In the genomic region with DNA sequence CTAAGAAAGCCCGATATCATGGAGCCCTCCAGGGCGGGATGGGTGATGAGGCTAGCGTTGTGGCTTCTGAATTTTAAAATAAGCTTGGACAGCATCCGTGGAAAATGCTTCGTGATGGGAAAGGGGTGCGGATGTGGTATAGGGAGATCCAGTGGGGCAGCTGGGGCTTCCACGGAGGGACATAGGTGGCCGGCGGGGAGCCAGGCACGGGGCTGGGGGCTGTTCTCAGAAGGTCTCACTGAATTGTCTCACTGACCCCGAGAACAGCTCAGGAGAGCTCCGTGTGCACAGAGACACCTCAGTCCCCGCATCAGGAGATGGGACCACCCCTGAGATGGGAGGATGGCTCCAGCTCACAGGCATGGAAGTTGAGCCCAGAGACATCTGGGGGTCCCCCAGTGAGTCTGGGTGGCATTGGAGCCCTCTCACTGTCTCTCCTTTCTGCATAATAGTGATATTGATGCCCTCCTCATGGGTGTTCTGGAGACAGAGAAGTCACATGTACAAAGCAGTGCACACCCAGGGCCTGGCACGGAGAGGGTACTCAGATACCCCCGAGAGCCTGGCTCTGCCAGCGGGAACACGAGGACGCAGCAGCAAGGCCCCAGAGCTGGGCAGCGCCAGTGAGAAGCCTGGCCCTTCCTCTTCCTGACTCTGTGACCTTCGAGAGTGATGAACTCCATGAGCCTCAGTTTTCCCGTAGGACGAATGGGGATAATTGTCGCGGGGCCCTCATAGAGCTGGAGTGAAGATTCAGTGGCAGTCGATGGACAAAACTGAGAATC, we compare ENCODE assay signal across 19 cellular contexts.
A peak's percentile ranks its signal among the peaks of the same experiment; 100 is the strongest.
DNase-seq lines count a peak whose midpoint lies in the region; ATAC-seq, FAIRE-seq and TF ChIP-seq lines count a peak whose summit lies in the region.
"Had no signal": no experiment of that assay in that cellular context is flagged by ENCODE, and none has a peak within 500 bp of the region (broad histone marks: within the 10 kb centered on the region; RNA-seq: fewer than 3 reads in every experiment).

No MANE protein-coding gene starts in this region.

- H3K9me3 Mint-ChIP-seq in neural progenitor cell, result no peaks in the 10 kb centered on the region
- H3K9me3 Mint-ChIP-seq in naive thymus-derived CD8-positive, alpha-beta T cell, result no peaks in the 10 kb centered on the region

- ATAC-seq in HepG2, result no peak
- no peak for ATAC-seq in right lobe of liver
- no peak for ATAC-seq in naive thymus-derived CD8-positive, alpha-beta T cell

- H3K79me2 ChIP-seq in HepG2 (ENCODE audit: insufficient read depth, low read length) (no peaks in the 10 kb centered on the region), DOHH2 (ENCODE audit: control insufficient read depth, low read length) (no peaks in the 10 kb centered on the region), neural progenitor cell (ENCODE audit: low read depth) (no peaks in the 10 kb centered on the region)

- in situ Hi-C loops in HepG2 (cut with HindIII; ENCODE audit: extremely low pct_ligation_motif_present, low pct_unique_long_range_greater_than_20kb), result no loop called here

- peaks cover 10 to 56% of the 10 kb centered on the region in 2 experiments; a peak in 4 of 5 replicates for H3K27me3 ChIP-seq in HepG2 (ENCODE audit: control insufficient read depth in 1 of 2, insufficient read depth in 2 of 2, low read length in 2 of 2)
- no peaks in the 10 kb centered on the region for H3K27me3 ChIP-seq in right lobe of liver
- H3K27me3 ChIP-seq in DOHH2 (ENCODE audit: control insufficient read depth, low read length), result no peaks in the 10 kb centered on the region
- no peaks in the 10 kb centered on the region for H3K27me3 ChIP-seq in neural progenitor cell

- H3K36me3 Mint-ChIP-seq in neural progenitor cell, result no peaks in the 10 kb centered on the region
- H3K36me3 Mint-ChIP-seq in naive thymus-derived CD8-positive, alpha-beta T cell, result no peaks in the 10 kb centered on the region
- H3K36me3 Mint-ChIP-seq: CD4-positive, alpha-beta memory T cell had no signal

- H3K4me2 ChIP-seq in HepG2 (ENCODE audit: low read depth, low read length) (no peak overlapping the region), DOHH2 (ENCODE audit: low read length) (no peak overlapping the region), neural progenitor cell (no peak overlapping the region)

- intact Hi-C loops in HepG2 (cut with micrococcal nuclease; ENCODE audit: unreplicated experiment) (no loop called here), right lobe of liver (cut with DNase I) (no loop called here)

- no TSS peak for BruUV-seq in HepG2 (replicated peaks; lab: Mats Ljungman, UMichigan)

- POLR2A ChIA-PET in HepG2 (lab: Yijun Ruan, JAX), result no interaction called here
- POLR2A ChIA-PET in naive thymus-derived CD8-positive, alpha-beta T cell (lab: Charles Lee), result no interaction called here

- H3K4me3 ChIP-seq in HepG2 (replicated peaks in 1 of 3; ENCODE audit: insufficient read depth in 1 of 3, low read depth in 2 of 3, low read length in 3 of 3) (no peak overlapping the region), right lobe of liver (no peak overlapping the region), DOHH2 (ENCODE audit: low read length) (no peak overlapping the region), neural progenitor cell (no peak overlapping the region)
- H3K4me3 ChIP-seq: GM23248 had no signal

- H3K36me3 ChIP-seq in HepG2 (replicated peaks in 1 of 2; ENCODE audit: control insufficient read depth in 1 of 2, insufficient read depth in 2 of 2, low read length in 2 of 2) (no peaks in the 10 kb centered on the region), right lobe of liver (no peaks in the 10 kb centered on the region), DOHH2 (ENCODE audit: control insufficient read depth, low read length) (no peaks in the 10 kb centered on the region), neural progenitor cell (no peaks in the 10 kb centered on the region)

- no peak overlapping the region for H3K9ac ChIP-seq in HepG2 (ENCODE audit: insufficient read depth, low read depth, low read length)
- H3K9ac ChIP-seq in neural progenitor cell, result no peak overlapping the region
- H3K9ac ChIP-seq: GM23248 had no signal

- H4K20me1 ChIP-seq in HepG2 (ENCODE audit: insufficient read depth, low read length) (no peaks in the 10 kb centered on the region), DOHH2 (ENCODE audit: control insufficient read depth, insufficient read depth, low read depth, low read length) (no peaks in the 10 kb centered on the region), neural progenitor cell (ENCODE audit: low read depth) (no peaks in the 10 kb centered on the region)

- H3K9me2 ChIP-seq in DOHH2 (replicated peaks; ENCODE audit: control insufficient read depth, low read length), result no peaks in the 10 kb centered on the region

- CTCF ChIA-PET in HepG2 (lab: Yijun Ruan, JAX; ENCODE audit: low intra/inter-chr PET ratio, low total read pairs), result no interaction called here

- TF ChIP-seq CTCF in HepG2 (CRISPR knock-in tag; IDR thresholded peaks at IDR 0.05) (no peak), right lobe of liver (IDR thresholded peaks at IDR 0.05) (no peak), DOHH2 (IDR thresholded peaks at IDR 0.05; ENCODE audit: low read depth, low read length, poor library complexity, severe bottlenecking) (no peak), neural progenitor cell (IDR thresholded peaks at IDR 0.05) (no peak)

- peak overlapping the region; percentile 91 for H3K27ac Mint-ChIP-seq in neural progenitor cell
- peak overlapping the region in 1 of 10 donors; percentile 40 for H3K27ac Mint-ChIP-seq in naive thymus-derived CD8-positive, alpha-beta T cell
- H3K27ac Mint-ChIP-seq: B cell; CD4-positive, alpha-beta memory T cell had no signal

- no peak for TF ChIP-seq RAD21 in HepG2 (CRISPR knock-in tag; IDR thresholded peaks at IDR 0.05)

- peaks cover 32% of the 10 kb centered on the region for H3F3A ChIP-seq in DOHH2 (ENCODE audit: control insufficient read depth, insufficient read depth)
- no peaks in the 10 kb centered on the region for H3F3A ChIP-seq in neural progenitor cell (ENCODE audit: low read depth)

- no peaks in the 10 kb centered on the region for H3K4me1 ChIP-seq in HepG2 (ENCODE audit: insufficient read depth, low read length)
- H3K4me1 ChIP-seq in right lobe of liver, result no peaks in the 10 kb centered on the region
- peaks cover 87% of the 10 kb centered on the region for H3K4me1 ChIP-seq in DOHH2 (ENCODE audit: control insufficient read depth, low read length)
- peaks cover 14% of the 10 kb centered on the region for H3K4me1 ChIP-seq in neural progenitor cell

- H2AFZ ChIP-seq in HepG2 (ENCODE audit: low read length) (no peak overlapping the region), neural progenitor cell (replicated peaks) (no peak overlapping the region)
- H2AFZ ChIP-seq: GM23248 had no signal

- H3K9me3 ChIP-seq in HepG2 (ENCODE audit: low read length) (no peaks in the 10 kb centered on the region), right lobe of liver (no peaks in the 10 kb centered on the region), DOHH2 (ENCODE audit: control insufficient read depth, insufficient read depth, low read length) (no peaks in the 10 kb centered on the region), neural progenitor cell (ENCODE audit: low read depth) (no peaks in the 10 kb centered on the region)

- peaks cover 60% of the 10 kb centered on the region for H3K4me1 Mint-ChIP-seq in neural progenitor cell
- H3K4me1 Mint-ChIP-seq in naive thymus-derived CD8-positive, alpha-beta T cell, result peaks cover 0 to 4% (median under 1%) of the 10 kb centered on the region in 4 donors
- H3K4me1 Mint-ChIP-seq: CD4-positive, alpha-beta memory T cell had no signal

- H3K27me3 Mint-ChIP-seq in neural progenitor cell (ENCODE audit: insufficient read depth, low read depth), result peaks cover 3% of the 10 kb centered on the region
- H3K27me3 Mint-ChIP-seq in naive thymus-derived CD8-positive, alpha-beta T cell, result peaks cover 7 to 38% (median 14%) of the 10 kb centered on the region in 5 donors

- TF ChIP-seq EP300 in HepG2 (IDR thresholded peaks at IDR 0.05; ENCODE audit: low read depth in 2 of 2, low read length in 2 of 2) (no peak), HepG2 (CRISPR knock-in tag; IDR thresholded peaks at IDR 0.05; ENCODE audit: borderline replicate concordance) (no peak)

- 61% methylated on average over 14 of the region's 25 CpGs for WGBS in HepG2 (ENCODE audit: low lambda C conversion rate)
- WGBS in right lobe of liver (ENCODE audit: insufficient coverage, low coverage, low lambda C conversion rate, missing lambda C conversion rate), result 95% methylated on average over 7 of the region's 25 CpGs

- TF ChIP-seq POLR2A in HepG2 (IDR thresholded peaks at IDR 0.05; ENCODE audit: insufficient read depth in 1 of 2, low read depth in 2 of 2, low read length in 2 of 2) (no peak), right lobe of liver (IDR thresholded peaks at IDR 0.05) (no peak)

- no peak for DNase-seq in HepG2 (ENCODE audit: low spot score)
- DNase-seq in right lobe of liver, result no peak
- DNase-seq in neural progenitor cell (ENCODE audit: low spot score), result no peak
- DNase-seq in naive thymus-derived CD8-positive, alpha-beta T cell, result no peak
- DNase-seq in NCI-H2029 treated with DMSO at 0.1 percent for 48 hours (lab: John Stamatoyannopoulos, UW), result no peak
- DNase-seq: Calu3, COR-L47, DMS53, DMS79 treated with DMSO at 0.1 percent for 48 hours, GM23248, H7, HCEC 1CT had no signal

- no peak overlapping the region for H3K4me3 Mint-ChIP-seq in neural progenitor cell
- no peak overlapping the region for H3K4me3 Mint-ChIP-seq in naive thymus-derived CD8-positive, alpha-beta T cell
- H3K4me3 Mint-ChIP-seq: B cell; CD4-positive, alpha-beta memory T cell had no signal

- FAIRE-seq in HepG2 (lab: Jason Lieb, UNC), result no peak
- FAIRE-seq: G401.6, GM12892, GM19239, H1 had no signal

- no peak overlapping the region for H3K27ac ChIP-seq in HepG2 (ENCODE audit: extremely low read length, insufficient read depth, low read length)
- H3K27ac ChIP-seq in right lobe of liver, result no peak overlapping the region
- H3K27ac ChIP-seq in DOHH2 (ENCODE audit: low read depth, low read length), result peak overlapping the region; percentile 98
- no peak overlapping the region for H3K27ac ChIP-seq in neural progenitor cell
- H3K27ac ChIP-seq: GM23248 had no signal

TF ChIP-seq in HepG2, 621 proteins besides CTCF, POLR2A, EP300 and RAD21:
- TF ChIP-seq ZNF629 (CRISPR knock-in tag; conservative IDR thresholded peaks at IDR 0.05), result peak; percentile 55; the same call in 1 of the 2 replicates
- TF ChIP-seq ZNF556 (CRISPR knock-in tag; IDR thresholded peaks at IDR 0.05; ENCODE audit: borderline replicate concordance), result no peak
- no peak for TF ChIP-seq SSRP1 (CRISPR knock-in tag; IDR thresholded peaks at IDR 0.05)
- TF ChIP-seq NR2C2 (CRISPR knock-in tag; IDR thresholded peaks at IDR 0.05; ENCODE audit: borderline replicate concordance), result no peak
